ENCODE assay signal across 8 cellular contexts in genomic region chr11:68550485-68550817, GRCh38.
A peak's percentile ranks its signal among the peaks of the same experiment; 100 is the strongest.
DNase-seq lines count a peak whose midpoint lies in the region; ATAC-seq and TF ChIP-seq lines count a peak whose summit lies in the region.

No MANE protein-coding gene starts in this region.

- H2AFZ ChIP-seq in neural progenitor cell (replicated peaks) = no peak overlapping the region

- 31 to 77% methylated on average over 4 of the region's 4 CpGs for WGBS in sigmoid colon, 2 donors
- WGBS in gastroesophageal sphincter (ENCODE audit: low coverage in 1 of 2), 2 donors = 28% methylated on average over 4 of the region's 4 CpGs; no CpG with 5 or more reads in 1 of the 2 donors

- H3K9ac ChIP-seq in neural progenitor cell = no peak overlapping the region

- no peaks in the 10 kb centered on the region for H3K9me3 Mint-ChIP-seq in T-helper 1 cell treated with Interleukin-12 subunit alpha and Interleukin-12 subunit beta and Interleukin-4 antibody, amounts not matched to agents 30 μg/mL and 1 μg/mL, for 36 hours
- no peaks in the 10 kb centered on the region for H3K9me3 Mint-ChIP-seq in neural progenitor cell

- peak; percentile 66 for DNase-seq in GDM1 (lab: John Stamatoyannopoulos, UW)
- DNase-seq in choroid plexus epithelial cell (ENCODE audit: low read depth) = peak; percentile 56
- no peak for DNase-seq in sigmoid colon
- DNase-seq in RKO (ENCODE audit: low spot score) = no peak
- DNase-seq in neural progenitor cell (ENCODE audit: low spot score) = no peak
- no peak for DNase-seq in posterior vena cava (ENCODE audit: low spot score)

- no peak for TF ChIP-seq EP300 in sigmoid colon (IDR thresholded peaks at IDR 0.05)
- TF ChIP-seq EP300 in gastroesophageal sphincter (IDR thresholded peaks at IDR 0.05) = no peak

- intact Hi-C loops in sigmoid colon (cut with DNase I) (no loop called here), posterior vena cava (cut with DNase I) (no loop called here)

- H3K36me3 Mint-ChIP-seq in T-helper 1 cell treated with Interleukin-12 subunit alpha and Interleukin-12 subunit beta and Interleukin-4 antibody, amounts not matched to agents 30 μg/mL and 1 μg/mL, for 36 hours (ENCODE audit: low read depth) = peaks cover 45% of the 10 kb centered on the region
- peaks cover 53% of the 10 kb centered on the region for H3K36me3 Mint-ChIP-seq in neural progenitor cell

- ATAC-seq in gastroesophageal sphincter = no peak

- H3K4me1 ChIP-seq in sigmoid colon = peaks cover 0 to 41% (median 30%) of the 10 kb centered on the region in 4 donors
- no peaks in the 10 kb centered on the region for H3K4me1 ChIP-seq in neural progenitor cell
- peaks cover 0 to 46% (median 11%) of the 10 kb centered on the region in 3 donors for H3K4me1 ChIP-seq in gastroesophageal sphincter

- H3F3A ChIP-seq in neural progenitor cell (ENCODE audit: low read depth) = no peaks in the 10 kb centered on the region

- peaks cover 66% of the 10 kb centered on the region for H3K79me2 ChIP-seq in neural progenitor cell (ENCODE audit: low read depth)

- no peaks in the 10 kb centered on the region for H3K27me3 Mint-ChIP-seq in T-helper 1 cell treated with Interleukin-12 subunit alpha and Interleukin-12 subunit beta and Interleukin-4 antibody, amounts not matched to agents 30 μg/mL and 1 μg/mL, for 36 hours (ENCODE audit: low read depth)
- H3K27me3 Mint-ChIP-seq in neural progenitor cell (ENCODE audit: insufficient read depth, low read depth) = no peaks in the 10 kb centered on the region

- peak overlapping the region; percentile 73 for H3K27ac Mint-ChIP-seq in T-helper 1 cell treated with Interleukin-12 subunit alpha and Interleukin-12 subunit beta and Interleukin-4 antibody, amounts not matched to agents 30 μg/mL and 1 μg/mL, for 36 hours
- H3K27ac Mint-ChIP-seq in neural progenitor cell = no peak overlapping the region

- H3K4me3 Mint-ChIP-seq in T-helper 1 cell treated with Interleukin-12 subunit alpha and Interleukin-12 subunit beta and Interleukin-4 antibody, amounts not matched to agents 30 μg/mL and 1 μg/mL, for 36 hours = peak overlapping the region; percentile 52
- no peak overlapping the region for H3K4me3 Mint-ChIP-seq in neural progenitor cell

- peaks cover 0 to 75% (median 9%) of the 10 kb centered on the region in 4 donors for H3K36me3 ChIP-seq in sigmoid colon
- no peaks in the 10 kb centered on the region for H3K36me3 ChIP-seq in neural progenitor cell
- H3K36me3 ChIP-seq in gastroesophageal sphincter = peaks cover 0 to 85% of the 10 kb centered on the region in 2 donors

- H3K27ac ChIP-seq in sigmoid colon (peak overlapping the region in 3 of 4 donors; percentile 22 to 50 (median 35)), neural progenitor cell (no peak overlapping the region), gastroesophageal sphincter (peak overlapping the region in 1 of 4 donors; percentile 40)

- TF ChIP-seq POLR2A in sigmoid colon (IDR thresholded peaks at IDR 0.05) = no peak
- TF ChIP-seq POLR2A in gastroesophageal sphincter (IDR thresholded peaks at IDR 0.05) = no peak

- H3K9me3 ChIP-seq in sigmoid colon (no peaks in the 10 kb centered on the region), neural progenitor cell (ENCODE audit: low read depth) (no peaks in the 10 kb centered on the region), gastroesophageal sphincter (no peaks in the 10 kb centered on the region)

- peaks cover 69% of the 10 kb centered on the region for H4K20me1 ChIP-seq in neural progenitor cell (ENCODE audit: low read depth)

- H3K4me1 Mint-ChIP-seq in T-helper 1 cell treated with Interleukin-12 subunit alpha and Interleukin-12 subunit beta and Interleukin-4 antibody, amounts not matched to agents 30 μg/mL and 1 μg/mL, for 36 hours (ENCODE audit: low read depth) = peaks cover 44% of the 10 kb centered on the region
- H3K4me1 Mint-ChIP-seq in neural progenitor cell = no peaks in the 10 kb centered on the region

- no peak overlapping the region for H3K4me2 ChIP-seq in neural progenitor cell

- H3K27me3 ChIP-seq in sigmoid colon (no peaks in the 10 kb centered on the region), neural progenitor cell (no peaks in the 10 kb centered on the region), gastroesophageal sphincter (no peaks in the 10 kb centered on the region)

- no peak overlapping the region for H3K4me3 ChIP-seq in choroid plexus epithelial cell (ENCODE audit: low read depth, low read length)
- no peak overlapping the region for H3K4me3 ChIP-seq in sigmoid colon
- no peak overlapping the region for H3K4me3 ChIP-seq in neural progenitor cell
- H3K4me3 ChIP-seq in gastroesophageal sphincter = no peak overlapping the region

- no peak for TF ChIP-seq CTCF in choroid plexus epithelial cell (conservative IDR thresholded peaks at IDR 0.05; ENCODE audit: low read depth, low read length)
- TF ChIP-seq CTCF in sigmoid colon (IDR thresholded peaks at IDR 0.05) = no peak
- TF ChIP-seq CTCF in neural progenitor cell (IDR thresholded peaks at IDR 0.05) = no peak
- no peak for TF ChIP-seq CTCF in gastroesophageal sphincter (IDR thresholded peaks at IDR 0.05)

Comparison
In these comparisons a context has a peak if more than half of its experiments do, and no peak if none do; other contexts are left out.
1. DNase-seq: peak in GDM1 (single experiment) and choroid plexus epithelial cell (single experiment); none in sigmoid colon (single experiment), RKO (single experiment), neural progenitor cell (single experiment) and posterior vena cava (single experiment).